In genomic region chr6:29924731-29925130, GRCh38 we compare ENCODE assay signal across 14 cellular contexts. TPM values are rescaled to one million over a fixed set of nuclear protein-coding genes. Genes with fewer than 3 reads are reported as not detected.
DNase-seq lines count a peak whose midpoint lies in the region; ATAC-seq and TF ChIP-seq lines count a peak whose summit lies in the region.
"Had no signal": no experiment of that assay in that cellular context is flagged by ENCODE, and none has a peak within 500 bp of the region (broad histone marks: within the 10 kb centered on the region; RNA-seq: fewer than 3 reads in every experiment).

No MANE protein-coding gene starts in this region.

- no peak overlapping the region for H3K4me3 ChIP-seq in BE2C (ENCODE audit: low read depth, low read length)
- H3K4me3 ChIP-seq: gastrocnemius medialis had no signal

- intact Hi-C loops in Calu3 (cut with micrococcal nuclease; ENCODE audit: unreplicated experiment) = no loop called here

- H3K27me3 Mint-ChIP-seq in Calu3 (ENCODE audit: unreplicated experiment) = no peaks in the 10 kb centered on the region

- no peaks in the 10 kb centered on the region for H3K27me3 ChIP-seq in BE2C

- H3K9me3 Mint-ChIP-seq in Calu3 (ENCODE audit: low read depth, unreplicated experiment) = peaks cover 4% of the 10 kb centered on the region

- BruUV-seq in Calu3 (replicated peaks; lab: Mats Ljungman, UMichigan) = no TSS peak

- H3K4me1 Mint-ChIP-seq in Calu3 (ENCODE audit: low read depth, unreplicated experiment) = peaks cover 20% of the 10 kb centered on the region

- ATAC-seq in esophagus mucosa (peak; percentile 54), GM19455 (IDR thresholded peaks at IDR 0.05; ENCODE audit: unreplicated experiment) (no peak), HG03045 (IDR thresholded peaks at IDR 0.05; ENCODE audit: unreplicated experiment) (no peak), HG03457 (IDR thresholded peaks at IDR 0.05; ENCODE audit: unreplicated experiment) (no peak)
- ATAC-seq: gastrocnemius medialis, left cardiac atrium had no signal

- CTCF ChIA-PET in Calu3 (lab: Charles Lee) = no interaction called here

- peaks cover 25% of the 10 kb centered on the region for H3K36me3 Mint-ChIP-seq in Calu3 (ENCODE audit: insufficient read depth, unreplicated experiment)

- peak; percentile 18 for DNase-seq in A172 (ENCODE audit: low spot score)
- peak; percentile 16 for DNase-seq in Calu3
- peak; percentile 38 to 58 for DNase-seq in activated CD4-positive, alpha-beta T cell treated with anti-CD3 and anti-CD28 coated beads, Interleukin-2, amount 50 U/mL, for 4 hours
- no peak for DNase-seq in BE2C
- DNase-seq: activated CD4-positive, CD25-positive, alpha-beta regulatory T cell treated with anti-CD3 and anti-CD28 coated beads, Interleukin-2, amount 50 U/mL, for 72 hours; anterior cingulate cortex; gastrocnemius medialis; left cardiac atrium; NCI-H82; nucleus accumbens had no signal

- TF ChIP-seq CTCF in Calu3 (IDR thresholded peaks at IDR 0.05; ENCODE audit: unreplicated experiment) (no peak), BE2C (IDR thresholded peaks at IDR 0.05; ENCODE audit: low read depth, low read length) (no peak)

- H3K9me3 ChIP-seq in BE2C = no peaks in the 10 kb centered on the region
- H3K9me3 ChIP-seq: gastrocnemius medialis had no signal

- H3K4me3 Mint-ChIP-seq in Calu3 (ENCODE audit: low read depth, unreplicated experiment) = no peak overlapping the region

- H3K27ac Mint-ChIP-seq in Calu3 (ENCODE audit: unreplicated experiment) = peak overlapping the region; percentile 76

- no peaks in the 10 kb centered on the region for H3K36me3 ChIP-seq in BE2C
- H3K36me3 ChIP-seq: gastrocnemius medialis had no signal

- H3K4me1 ChIP-seq in BE2C = no peaks in the 10 kb centered on the region
- H3K4me1 ChIP-seq: gastrocnemius medialis had no signal

RNA-seq across cellular contexts. Expression of gene HLA-A, which starts 17.6 kb away (rescaled TPM):
- 244 and 284 TPM in 2 replicates for total RNA-seq in A172 (2014; rRNA removed; shearing (Covaris generic))
- total RNA-seq in Calu3 (2022) = 451 and 963 TPM in 2 replicates
- total RNA-seq in esophagus mucosa = 100 TPM
- polyA plus RNA-seq in BE2C (2012; ENCODE audit: insufficient read depth, insufficient read length, low read depth) = 840 TPM
